In genomic region chr1:69401894-69402293, GRCh38 we compare ENCODE assay signal across 27 cellular contexts.
"Had no signal": no experiment of that assay in that cellular context is flagged by ENCODE, and none has a peak within 500 bp of the region (broad histone marks: within the 10 kb centered on the region; RNA-seq: fewer than 3 reads in every experiment).

No MANE protein-coding gene starts in this region.

- DNase-seq: activated CD4-positive, alpha-beta T cell treated with anti-CD3 and anti-CD28 coated beads, Interleukin-2, amount 10 ng/mL, durations not matched to agents 24 days and 14 days; activated CD4-positive, alpha-beta T cell treated with anti-CD3 and anti-CD28 coated beads, Interleukin-2, amount 50 U/mL, for 4 hours; activated CD4-positive, CD25-positive, alpha-beta regulatory T cell; activated CD8-positive, alpha-beta T cell treated with anti-CD3 and anti-CD28 coated beads for 36 hours; activated effector memory CD4-positive, alpha-beta T cell treated with anti-CD3 and anti-CD28 coated beads, Interleukin-2, amount 50 U/mL, for 16 hours; activated naive CD4-positive, alpha-beta T cell; activated naive CD4-positive, alpha-beta T cell treated with anti-CD3 and anti-CD28 coated beads, Interleukin-2, amount 50 U/mL, for 16 hours; activated naive CD8-positive, alpha-beta T cell treated with anti-CD3 and anti-CD28 coated beads for 36 hours; activated T-cell treated with anti-CD3 and anti-CD28 coated beads, Interleukin-2, amount 50 U/mL, for 1 hour; activated T-cell treated with anti-CD3 and anti-CD28 coated beads, Interleukin-2, amount 50 U/mL, for 72 hours; amniotic stem cell; aorta; cerebellar nuclear complex; NCI-H1105; NCI-H1417 treated with DMSO at 0.1 percent for 48 hours; NCI-H187 treated with DMSO at 0.1 percent for 48 hours; NCI-H2081; NCI-H345; NCI-H524 treated with DMSO at 0.1 percent for 48 hours; SHP77; SK-N-SH; T-cell; T-helper 17 cell had no signal

- H3K4me3 ChIP-seq: SJSA1 had no signal

- H3K9me3 ChIP-seq: SJSA1, SK-N-SH had no signal

- H3K4me2 ChIP-seq: SK-N-SH had no signal

- H3K27me3 ChIP-seq: SJSA1 had no signal

- H3K9ac ChIP-seq: SK-N-SH had no signal

- H3K36me3 ChIP-seq: SJSA1, WERI-Rb-1 had no signal

- ATAC-seq: activated CD8-positive, alpha-beta T cell treated with anti-CD3 and anti-CD28 coated beads for 36 hours; activated T-cell treated with anti-CD3 and anti-CD28 coated beads, Interleukin-2, amount 50 U/mL, for 72 hours; activated T-helper 17 cell treated with anti-CD3 and anti-CD28 coated beads, Interleukin-2, amount 50 U/mL, for 72 hours; Panc1; T-cell; T-helper 17 cell had no signal

- H3K27ac ChIP-seq: SJSA1, WERI-Rb-1 had no signal
